Comparison of ENCODE assay signal across 1 cellular context in genomic region chr1:3491291-3492246, GRCh38.
TF ChIP-seq lines count a peak whose summit lies in the region.

No MANE protein-coding gene starts in this region.

TF ChIP-seq in HepG2, 621 proteins besides CTCF, POLR2A, EP300 and RAD21 (continued from another document):
- TF ChIP-seq PATZ1 (CRISPR knock-in tag; IDR thresholded peaks at IDR 0.05) (peak; percentile 52; the same call in 1 of the 2 replicates), AGO2 (optimal IDR thresholded peaks at IDR 0.05; ENCODE audit: low read depth, low read length) (peak; percentile 48), DBP (CRISPR knock-in tag; IDR thresholded peaks at IDR 0.05; ENCODE audit: not compliant biosample characterization) (no peak), RBAK (CRISPR knock-in tag; IDR thresholded peaks at IDR 0.05) (no peak), SP1 (IDR thresholded peaks at IDR 0.05) (no peak), SP1 (CRISPR knock-in tag; IDR thresholded peaks at IDR 0.05) (0 out of 2 replicates have a peak, but pooled peaks have one; percentile 15)
- TF ChIP-seq, protein P1, sequence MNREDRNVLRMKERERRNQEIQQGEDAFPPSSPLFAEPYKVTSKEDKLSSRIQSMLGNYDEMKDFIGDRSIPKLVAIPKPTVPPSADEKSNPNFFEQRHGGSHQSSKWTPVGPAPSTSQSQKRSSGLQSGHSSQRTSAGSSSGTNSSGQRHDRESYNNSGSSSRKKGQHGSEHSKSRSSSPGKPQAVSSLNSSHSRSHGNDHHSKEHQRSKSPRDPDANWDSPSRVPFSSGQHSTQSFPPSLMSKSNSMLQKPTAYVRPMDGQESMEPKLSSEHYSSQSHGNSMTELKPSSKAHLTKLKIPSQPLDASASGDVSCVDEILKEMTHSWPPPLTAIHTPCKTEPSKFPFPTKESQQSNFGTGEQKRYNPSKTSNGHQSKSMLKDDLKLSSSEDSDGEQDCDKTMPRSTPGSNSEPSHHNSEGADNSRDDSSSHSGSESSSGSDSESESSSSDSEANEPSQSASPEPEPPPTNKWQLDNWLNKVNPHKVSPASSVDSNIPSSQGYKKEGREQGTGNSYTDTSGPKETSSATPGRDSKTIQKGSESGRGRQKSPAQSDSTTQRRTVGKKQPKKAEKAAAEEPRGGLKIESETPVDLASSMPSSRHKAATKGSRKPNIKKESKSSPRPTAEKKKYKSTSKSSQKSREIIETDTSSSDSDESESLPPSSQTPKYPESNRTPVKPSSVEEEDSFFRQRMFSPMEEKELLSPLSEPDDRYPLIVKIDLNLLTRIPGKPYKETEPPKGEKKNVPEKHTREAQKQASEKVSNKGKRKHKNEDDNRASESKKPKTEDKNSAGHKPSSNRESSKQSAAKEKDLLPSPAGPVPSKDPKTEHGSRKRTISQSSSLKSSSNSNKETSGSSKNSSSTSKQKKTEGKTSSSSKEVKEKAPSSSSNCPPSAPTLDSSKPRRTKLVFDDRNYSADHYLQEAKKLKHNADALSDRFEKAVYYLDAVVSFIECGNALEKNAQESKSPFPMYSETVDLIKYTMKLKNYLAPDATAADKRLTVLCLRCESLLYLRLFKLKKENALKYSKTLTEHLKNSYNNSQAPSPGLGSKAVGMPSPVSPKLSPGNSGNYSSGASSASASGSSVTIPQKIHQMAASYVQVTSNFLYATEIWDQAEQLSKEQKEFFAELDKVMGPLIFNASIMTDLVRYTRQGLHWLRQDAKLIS (CRISPR knock-in tag; IDR thresholded peaks at IDR 0.05), result no peak
